In the genomic region with DNA sequence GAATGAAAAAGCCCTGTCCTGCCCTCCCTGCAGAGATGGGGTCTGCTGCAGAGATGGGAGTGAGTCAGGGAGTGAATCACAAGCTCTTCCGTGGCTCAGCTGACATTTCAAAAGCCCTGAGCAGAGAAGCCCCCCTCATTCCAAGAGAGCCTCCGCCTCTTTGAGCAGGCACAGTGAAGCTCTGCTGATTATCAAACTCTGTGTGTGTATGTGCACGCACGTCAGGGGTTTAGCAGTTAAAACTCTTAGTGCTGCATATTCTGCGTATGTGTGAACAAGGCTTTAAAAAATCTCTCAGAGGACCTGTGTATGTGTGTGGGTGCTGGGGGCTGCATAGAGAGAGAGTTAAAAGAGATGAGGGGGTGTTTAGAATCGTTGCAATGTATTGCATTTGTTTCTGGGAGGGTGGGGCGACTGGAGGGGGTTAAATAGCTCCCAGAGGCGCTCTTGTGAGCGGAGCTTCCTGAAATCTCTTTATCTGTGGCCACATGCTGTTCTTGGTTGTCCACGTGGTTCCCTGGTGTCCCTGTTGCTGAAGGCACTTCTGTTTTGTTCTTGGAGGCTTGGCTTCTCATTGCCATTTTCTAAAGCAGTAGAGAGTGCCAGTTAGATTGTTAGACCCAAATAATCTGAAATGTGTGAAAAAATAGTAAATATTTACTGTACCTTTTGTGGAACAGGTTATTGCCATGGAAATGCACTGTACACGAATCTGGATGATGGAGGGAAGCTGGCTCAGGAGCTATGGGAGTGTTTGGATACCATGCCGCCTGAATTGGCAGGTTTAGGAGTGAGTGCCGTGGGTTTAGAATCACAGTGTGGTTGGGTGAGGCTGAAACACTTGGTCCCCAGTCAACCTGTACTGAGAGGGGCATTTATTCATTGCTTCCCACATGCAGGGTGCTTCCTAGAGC, we compare ENCODE assay signal across 1 cellular context.
TF ChIP-seq lines count a peak whose summit lies in the region.

No MANE protein-coding gene starts in this region.

TF ChIP-seq in K562, 482 proteins besides CTCF, POLR2A, EP300 and RAD21 (continued from another document and continues in another):
- TF ChIP-seq, protein P1, sequence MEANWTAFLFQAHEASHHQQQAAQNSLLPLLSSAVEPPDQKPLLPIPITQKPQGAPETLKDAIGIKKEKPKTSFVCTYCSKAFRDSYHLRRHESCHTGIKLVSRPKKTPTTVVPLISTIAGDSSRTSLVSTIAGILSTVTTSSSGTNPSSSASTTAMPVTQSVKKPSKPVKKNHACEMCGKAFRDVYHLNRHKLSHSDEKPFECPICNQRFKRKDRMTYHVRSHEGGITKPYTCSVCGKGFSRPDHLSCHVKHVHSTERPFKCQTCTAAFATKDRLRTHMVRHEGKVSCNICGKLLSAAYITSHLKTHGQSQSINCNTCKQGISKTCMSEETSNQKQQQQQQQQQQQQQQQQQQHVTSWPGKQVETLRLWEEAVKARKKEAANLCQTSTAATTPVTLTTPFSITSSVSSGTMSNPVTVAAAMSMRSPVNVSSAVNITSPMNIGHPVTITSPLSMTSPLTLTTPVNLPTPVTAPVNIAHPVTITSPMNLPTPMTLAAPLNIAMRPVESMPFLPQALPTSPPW (CRISPR knock-in tag; IDR thresholded peaks at IDR 0.05): peak; percentile 91
- no peak for TF ChIP-seq GABPA (tag; conservative IDR thresholded peaks at IDR 0.05; ENCODE audit: low read depth)
- TF ChIP-seq MEIS2 (IDR thresholded peaks at IDR 0.05; ENCODE audit: partially characterized antibody): no peak
- TF ChIP-seq NBN (IDR thresholded peaks at IDR 0.05; ENCODE audit: low read depth): peak; percentile 89
- TF ChIP-seq TBL1XR1 (IDR thresholded peaks at IDR 0.05; ENCODE audit: low read length in 2 of 2): peak in 1 of 2 experiments; percentile 51; a peak in 1 of 4 replicates
- no peak for TF ChIP-seq TARDBP (IDR thresholded peaks at IDR 0.05)
- TF ChIP-seq, protein P2, sequence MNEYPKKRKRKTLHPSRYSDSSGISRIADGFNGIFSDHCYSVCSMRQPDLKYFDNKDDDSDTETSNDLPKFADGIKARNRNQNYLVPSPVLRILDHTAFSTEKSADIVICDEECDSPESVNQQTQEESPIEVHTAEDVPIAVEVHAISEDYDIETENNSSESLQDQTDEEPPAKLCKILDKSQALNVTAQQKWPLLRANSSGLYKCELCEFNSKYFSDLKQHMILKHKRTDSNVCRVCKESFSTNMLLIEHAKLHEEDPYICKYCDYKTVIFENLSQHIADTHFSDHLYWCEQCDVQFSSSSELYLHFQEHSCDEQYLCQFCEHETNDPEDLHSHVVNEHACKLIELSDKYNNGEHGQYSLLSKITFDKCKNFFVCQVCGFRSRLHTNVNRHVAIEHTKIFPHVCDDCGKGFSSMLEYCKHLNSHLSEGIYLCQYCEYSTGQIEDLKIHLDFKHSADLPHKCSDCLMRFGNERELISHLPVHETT (CRISPR knock-in tag; conservative IDR thresholded peaks at IDR 0.05 in 1 of 2, IDR thresholded peaks at IDR 0.05 in 1 of 2): 0 out of 4 replicates have a peak, but pooled peaks of 1 of the 2 experiments have one; percentile 32
- no peak for TF ChIP-seq ZNF184 (CRISPR knock-in tag; IDR thresholded peaks at IDR 0.05)
- TF ChIP-seq SOX6 (IDR thresholded peaks at IDR 0.05): no peak; the same call in none of the 2 replicates
- TF ChIP-seq DPF2 (IDR thresholded peaks at IDR 0.05): peak; percentile 91
- TF ChIP-seq ZEB2 (IDR thresholded peaks at IDR 0.05): no peak
- TF ChIP-seq, protein P3, sequence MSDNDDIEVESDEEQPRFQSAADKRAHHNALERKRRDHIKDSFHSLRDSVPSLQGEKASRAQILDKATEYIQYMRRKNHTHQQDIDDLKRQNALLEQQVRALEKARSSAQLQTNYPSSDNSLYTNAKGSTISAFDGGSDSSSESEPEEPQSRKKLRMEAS (CRISPR knock-in tag; IDR thresholded peaks at IDR 0.05): peak; percentile 94
- peak; percentile 33 for TF ChIP-seq NEUROD1 (IDR thresholded peaks at IDR 0.05; ENCODE audit: borderline replicate concordance, low read depth, low read length, partially characterized antibody)
- TF ChIP-seq, protein P4, sequence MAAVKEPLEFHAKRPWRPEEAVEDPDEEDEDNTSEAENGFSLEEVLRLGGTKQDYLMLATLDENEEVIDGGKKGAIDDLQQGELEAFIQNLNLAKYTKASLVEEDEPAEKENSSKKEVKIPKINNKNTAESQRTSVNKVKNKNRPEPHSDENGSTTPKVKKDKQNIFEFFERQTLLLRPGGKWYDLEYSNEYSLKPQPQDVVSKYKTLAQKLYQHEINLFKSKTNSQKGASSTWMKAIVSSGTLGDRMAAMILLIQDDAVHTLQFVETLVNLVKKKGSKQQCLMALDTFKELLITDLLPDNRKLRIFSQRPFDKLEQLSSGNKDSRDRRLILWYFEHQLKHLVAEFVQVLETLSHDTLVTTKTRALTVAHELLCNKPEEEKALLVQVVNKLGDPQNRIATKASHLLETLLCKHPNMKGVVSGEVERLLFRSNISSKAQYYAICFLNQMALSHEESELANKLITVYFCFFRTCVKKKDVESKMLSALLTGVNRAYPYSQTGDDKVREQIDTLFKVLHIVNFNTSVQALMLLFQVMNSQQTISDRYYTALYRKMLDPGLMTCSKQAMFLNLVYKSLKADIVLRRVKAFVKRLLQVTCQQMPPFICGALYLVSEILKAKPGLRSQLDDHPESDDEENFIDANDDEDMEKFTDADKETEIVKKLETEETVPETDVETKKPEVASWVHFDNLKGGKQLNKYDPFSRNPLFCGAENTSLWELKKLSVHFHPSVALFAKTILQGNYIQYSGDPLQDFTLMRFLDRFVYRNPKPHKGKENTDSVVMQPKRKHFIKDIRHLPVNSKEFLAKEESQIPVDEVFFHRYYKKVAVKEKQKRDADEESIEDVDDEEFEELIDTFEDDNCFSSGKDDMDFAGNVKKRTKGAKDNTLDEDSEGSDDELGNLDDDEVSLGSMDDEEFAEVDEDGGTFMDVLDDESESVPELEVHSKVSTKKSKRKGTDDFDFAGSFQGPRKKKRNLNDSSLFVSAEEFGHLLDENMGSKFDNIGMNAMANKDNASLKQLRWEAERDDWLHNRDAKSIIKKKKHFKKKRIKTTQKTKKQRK (IDR thresholded peaks at IDR 0.05; ENCODE audit: borderline replicate concordance, low read depth, low read length): no peak
- TF ChIP-seq NR1H2 (CRISPR knock-in tag; IDR thresholded peaks at IDR 0.05): no peak
- no peak for TF ChIP-seq ZNF212 (CRISPR knock-in tag; IDR thresholded peaks at IDR 0.05)
- TF ChIP-seq NRF1 (conservative IDR thresholded peaks at IDR 0.05 in 1 of 2, IDR thresholded peaks at IDR 0.05 in 1 of 2): peak; percentile 42 to 55; a peak in 3 of 4 replicates
- peak; percentile 87 for TF ChIP-seq CXXC5 (CRISPR knock-in tag; IDR thresholded peaks at IDR 0.05)
- no peak for TF ChIP-seq ZNF146 (CRISPR knock-in tag; IDR thresholded peaks at IDR 0.05; ENCODE audit: unreplicated experiment)
- TF ChIP-seq NUFIP1 (IDR thresholded peaks at IDR 0.05; ENCODE audit: partially characterized antibody): no peak
- no peak for TF ChIP-seq TFAM (CRISPR knock-in tag; conservative IDR thresholded peaks at IDR 0.05)
- no peak for TF ChIP-seq DNMT1 (IDR thresholded peaks at IDR 0.05)
- TF ChIP-seq, protein P5, sequence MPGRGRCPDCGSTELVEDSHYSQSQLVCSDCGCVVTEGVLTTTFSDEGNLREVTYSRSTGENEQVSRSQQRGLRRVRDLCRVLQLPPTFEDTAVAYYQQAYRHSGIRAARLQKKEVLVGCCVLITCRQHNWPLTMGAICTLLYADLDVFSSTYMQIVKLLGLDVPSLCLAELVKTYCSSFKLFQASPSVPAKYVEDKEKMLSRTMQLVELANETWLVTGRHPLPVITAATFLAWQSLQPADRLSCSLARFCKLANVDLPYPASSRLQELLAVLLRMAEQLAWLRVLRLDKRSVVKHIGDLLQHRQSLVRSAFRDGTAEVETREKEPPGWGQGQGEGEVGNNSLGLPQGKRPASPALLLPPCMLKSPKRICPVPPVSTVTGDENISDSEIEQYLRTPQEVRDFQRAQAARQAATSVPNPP (IDR thresholded peaks at IDR 0.05; ENCODE audit: borderline replicate concordance, insufficient read depth, insufficient read length): no peak
- no peak for TF ChIP-seq BRD4 (IDR thresholded peaks at IDR 0.05)
- TF ChIP-seq ZNF830 (CRISPR knock-in tag; IDR thresholded peaks at IDR 0.05): no peak
- 0 out of 2 replicates have a peak, but pooled peaks have one; percentile 13 for TF ChIP-seq ESRRA (IDR thresholded peaks at IDR 0.05; ENCODE audit: borderline replicate concordance, low read depth)
- TF ChIP-seq, protein P6, sequence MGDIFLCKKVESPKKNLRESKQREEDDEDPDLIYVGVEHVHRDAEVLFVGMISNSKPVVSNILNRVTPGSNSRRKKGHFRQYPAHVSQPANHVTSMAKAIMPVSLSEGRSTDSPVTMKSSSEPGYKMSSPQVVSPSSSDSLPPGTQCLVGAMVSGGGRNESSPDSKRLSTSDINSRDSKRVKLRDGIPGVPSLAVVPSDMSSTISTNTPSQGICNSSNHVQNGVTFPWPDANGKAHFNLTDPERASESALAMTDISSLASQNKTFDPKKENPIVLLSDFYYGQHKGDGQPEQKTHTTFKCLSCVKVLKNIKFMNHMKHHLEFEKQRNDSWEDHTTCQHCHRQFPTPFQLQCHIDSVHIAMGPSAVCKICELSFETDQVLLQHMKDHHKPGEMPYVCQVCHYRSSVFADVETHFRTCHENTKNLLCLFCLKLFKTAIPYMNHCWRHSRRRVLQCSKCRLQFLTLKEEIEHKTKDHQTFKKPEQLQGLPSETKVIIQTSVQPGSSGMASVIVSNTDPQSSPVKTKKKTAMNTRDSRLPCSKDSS (IDR thresholded peaks at IDR 0.05; ENCODE audit: low read depth, partially characterized antibody): no peak
- TF ChIP-seq ZNF354B (CRISPR knock-in tag; IDR thresholded peaks at IDR 0.05): 0 out of 2 replicates have a peak, but pooled peaks have one; percentile 36
- no peak for TF ChIP-seq ZZZ3 (IDR thresholded peaks at IDR 0.05)
- TF ChIP-seq ZNF778 (CRISPR knock-in tag; IDR thresholded peaks at IDR 0.05): no peak
- no peak for TF ChIP-seq CBX8 (IDR thresholded peaks at IDR 0.05; ENCODE audit: borderline replicate concordance, extremely low read depth, low read depth, low read length, poor library complexity, severe bottlenecking)
- TF ChIP-seq ZBTB17 (CRISPR knock-in tag; IDR thresholded peaks at IDR 0.05): peak; percentile 70; the same call in 1 of the 2 replicates
- TF ChIP-seq GATAD2A (IDR thresholded peaks at IDR 0.05): peak; percentile 23; the same call in 1 of the 2 replicates
- TF ChIP-seq STAG1 (CRISPR knock-in tag; IDR thresholded peaks at IDR 0.05; ENCODE audit: borderline replicate concordance): no peak
- no peak for TF ChIP-seq HDGF (IDR thresholded peaks at IDR 0.05)
- no peak for TF ChIP-seq FIP1L1 (IDR thresholded peaks at IDR 0.05; ENCODE audit: low read depth, low read length, poor library complexity, severe bottlenecking)
- TF ChIP-seq ZNF431 (CRISPR knock-in tag; IDR thresholded peaks at IDR 0.05): peak; percentile 78
- 0 out of 2 replicates have a peak, but pooled peaks have one; percentile 44 for TF ChIP-seq ZNF707 (CRISPR knock-in tag; conservative IDR thresholded peaks at IDR 0.05)
- no peak for TF ChIP-seq PPARD (CRISPR knock-in tag; IDR thresholded peaks at IDR 0.05)
- TF ChIP-seq FOXA3 (CRISPR knock-in tag; conservative IDR thresholded peaks at IDR 0.05 in 1 of 2, IDR thresholded peaks at IDR 0.05 in 1 of 2): peak in 1 of 2 experiments; percentile 64; a peak in 2 of 4 replicates
- TF ChIP-seq, protein P7, sequence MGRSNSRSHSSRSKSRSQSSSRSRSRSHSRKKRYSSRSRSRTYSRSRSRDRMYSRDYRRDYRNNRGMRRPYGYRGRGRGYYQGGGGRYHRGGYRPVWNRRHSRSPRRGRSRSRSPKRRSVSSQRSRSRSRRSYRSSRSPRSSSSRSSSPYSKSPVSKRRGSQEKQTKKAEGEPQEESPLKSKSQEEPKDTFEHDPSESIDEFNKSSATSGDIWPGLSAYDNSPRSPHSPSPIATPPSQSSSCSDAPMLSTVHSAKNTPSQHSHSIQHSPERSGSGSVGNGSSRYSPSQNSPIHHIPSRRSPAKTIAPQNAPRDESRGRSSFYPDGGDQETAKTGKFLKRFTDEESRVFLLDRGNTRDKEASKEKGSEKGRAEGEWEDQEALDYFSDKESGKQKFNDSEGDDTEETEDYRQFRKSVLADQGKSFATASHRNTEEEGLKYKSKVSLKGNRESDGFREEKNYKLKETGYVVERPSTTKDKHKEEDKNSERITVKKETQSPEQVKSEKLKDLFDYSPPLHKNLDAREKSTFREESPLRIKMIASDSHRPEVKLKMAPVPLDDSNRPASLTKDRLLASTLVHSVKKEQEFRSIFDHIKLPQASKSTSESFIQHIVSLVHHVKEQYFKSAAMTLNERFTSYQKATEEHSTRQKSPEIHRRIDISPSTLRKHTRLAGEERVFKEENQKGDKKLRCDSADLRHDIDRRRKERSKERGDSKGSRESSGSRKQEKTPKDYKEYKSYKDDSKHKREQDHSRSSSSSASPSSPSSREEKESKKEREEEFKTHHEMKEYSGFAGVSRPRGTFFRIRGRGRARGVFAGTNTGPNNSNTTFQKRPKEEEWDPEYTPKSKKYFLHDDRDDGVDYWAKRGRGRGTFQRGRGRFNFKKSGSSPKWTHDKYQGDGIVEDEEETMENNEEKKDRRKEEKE (IDR thresholded peaks at IDR 0.05; ENCODE audit: borderline replicate concordance in 1 of 2, control insufficient read depth in 1 of 2, low read depth in 2 of 2, low read length in 1 of 2): no peak
- TF ChIP-seq ATF7 (IDR thresholded peaks at IDR 0.05): peak; percentile 70
- no peak for TF ChIP-seq NR2F6 (CRISPR knock-in tag; IDR thresholded peaks at IDR 0.05)
- TF ChIP-seq MAFF (IDR thresholded peaks at IDR 0.05; ENCODE audit: low read length): no peak
- no peak for TF ChIP-seq ZNF507 (tag; conservative IDR thresholded peaks at IDR 0.05)
- no peak for TF ChIP-seq CAMTA2 (CRISPR knock-in tag; conservative IDR thresholded peaks at IDR 0.05)
- no peak for TF ChIP-seq ZNF785 (CRISPR knock-in tag; IDR thresholded peaks at IDR 0.05)
- TF ChIP-seq, protein P8, sequence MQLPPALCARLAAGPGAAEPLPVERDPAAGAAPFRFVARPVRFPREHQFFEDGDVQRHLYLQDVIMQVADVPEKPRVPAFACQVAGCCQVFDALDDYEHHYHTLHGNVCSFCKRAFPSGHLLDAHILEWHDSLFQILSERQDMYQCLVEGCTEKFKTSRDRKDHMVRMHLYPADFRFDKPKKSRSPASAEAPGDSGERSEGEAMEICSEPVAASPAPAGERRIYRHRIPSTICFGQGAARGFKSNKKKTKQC (CRISPR knock-in tag; IDR thresholded peaks at IDR 0.05): peak; percentile 14; the same call in 1 of the 2 replicates
- no peak for TF ChIP-seq HEY1 (CRISPR knock-in tag; IDR thresholded peaks at IDR 0.05; ENCODE audit: borderline replicate concordance)
- TF ChIP-seq, protein P9, sequence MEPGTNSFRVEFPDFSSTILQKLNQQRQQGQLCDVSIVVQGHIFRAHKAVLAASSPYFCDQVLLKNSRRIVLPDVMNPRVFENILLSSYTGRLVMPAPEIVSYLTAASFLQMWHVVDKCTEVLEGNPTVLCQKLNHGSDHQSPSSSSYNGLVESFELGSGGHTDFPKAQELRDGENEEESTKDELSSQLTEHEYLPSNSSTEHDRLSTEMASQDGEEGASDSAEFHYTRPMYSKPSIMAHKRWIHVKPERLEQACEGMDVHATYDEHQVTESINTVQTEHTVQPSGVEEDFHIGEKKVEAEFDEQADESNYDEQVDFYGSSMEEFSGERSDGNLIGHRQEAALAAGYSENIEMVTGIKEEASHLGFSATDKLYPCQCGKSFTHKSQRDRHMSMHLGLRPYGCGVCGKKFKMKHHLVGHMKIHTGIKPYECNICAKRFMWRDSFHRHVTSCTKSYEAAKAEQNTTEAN (CRISPR knock-in tag; IDR thresholded peaks at IDR 0.05): no peak
- TF ChIP-seq SMC3 (conservative IDR thresholded peaks at IDR 0.05; ENCODE audit: insufficient read depth, low read depth, low read length): no peak
